20 cellular contexts compared by ENCODE assay signal in the genomic region with DNA sequence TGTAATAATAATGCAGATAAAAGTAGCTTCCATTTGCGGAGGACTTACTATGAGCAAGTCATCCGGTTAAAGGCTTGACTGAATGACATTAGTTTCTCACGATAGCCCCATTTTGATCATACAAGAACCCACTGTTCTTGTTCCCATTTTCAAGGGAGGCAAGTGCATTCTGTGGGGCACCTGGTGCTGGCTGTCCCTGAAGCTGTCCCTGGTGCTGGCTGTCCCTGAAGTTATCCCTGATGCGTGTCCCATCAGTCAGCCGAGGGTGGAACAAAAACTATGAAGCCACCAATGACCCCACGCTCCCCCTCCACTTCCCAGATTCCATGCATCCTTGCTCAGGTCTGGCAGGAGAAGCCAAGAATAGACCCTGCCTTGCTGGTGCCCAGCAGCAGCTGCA.
"Had no signal": no experiment of that assay in that cellular context is flagged by ENCODE, and none has a peak within 500 bp of the region (broad histone marks: within the 10 kb centered on the region; RNA-seq: fewer than 3 reads in every experiment).

No MANE protein-coding gene starts in this region.

- H3K9me3 ChIP-seq: colonic mucosa, esophagus muscularis mucosa, gastroesophageal sphincter, heart left ventricle, lower lobe of right lung, mucosa of descending colon had no signal

- H3K27ac ChIP-seq: colonic mucosa, esophagus muscularis mucosa, foreskin keratinocyte, gastroesophageal sphincter, heart left ventricle, hepatocyte, lower lobe of right lung had no signal

- DNase-seq: colonic mucosa; cortex of kidney; effector CD4-positive, alpha-beta T cell; effector memory CD4-positive, alpha-beta T cell; foreskin keratinocyte; heart left ventricle; hypothalamus; immature natural killer cell; islet precursor cell; kidney; kidney glomerular epithelial cell; left colon; left ventricle myocardium superior; lower lobe of right lung; mesenchymal stem cell; mucosa of descending colon; naive B cell had no signal

- H3K4me1 ChIP-seq: colonic mucosa, esophagus muscularis mucosa, foreskin keratinocyte, gastroesophageal sphincter, heart left ventricle, lower lobe of right lung had no signal

- H3K4me3 ChIP-seq: colonic mucosa, esophagus muscularis mucosa, gastroesophageal sphincter, heart left ventricle, hepatocyte, lower lobe of right lung, mucosa of descending colon had no signal

- H3K36me3 ChIP-seq: colonic mucosa, esophagus muscularis mucosa, gastroesophageal sphincter, heart left ventricle, lower lobe of right lung had no signal
